In the genomic region with DNA sequence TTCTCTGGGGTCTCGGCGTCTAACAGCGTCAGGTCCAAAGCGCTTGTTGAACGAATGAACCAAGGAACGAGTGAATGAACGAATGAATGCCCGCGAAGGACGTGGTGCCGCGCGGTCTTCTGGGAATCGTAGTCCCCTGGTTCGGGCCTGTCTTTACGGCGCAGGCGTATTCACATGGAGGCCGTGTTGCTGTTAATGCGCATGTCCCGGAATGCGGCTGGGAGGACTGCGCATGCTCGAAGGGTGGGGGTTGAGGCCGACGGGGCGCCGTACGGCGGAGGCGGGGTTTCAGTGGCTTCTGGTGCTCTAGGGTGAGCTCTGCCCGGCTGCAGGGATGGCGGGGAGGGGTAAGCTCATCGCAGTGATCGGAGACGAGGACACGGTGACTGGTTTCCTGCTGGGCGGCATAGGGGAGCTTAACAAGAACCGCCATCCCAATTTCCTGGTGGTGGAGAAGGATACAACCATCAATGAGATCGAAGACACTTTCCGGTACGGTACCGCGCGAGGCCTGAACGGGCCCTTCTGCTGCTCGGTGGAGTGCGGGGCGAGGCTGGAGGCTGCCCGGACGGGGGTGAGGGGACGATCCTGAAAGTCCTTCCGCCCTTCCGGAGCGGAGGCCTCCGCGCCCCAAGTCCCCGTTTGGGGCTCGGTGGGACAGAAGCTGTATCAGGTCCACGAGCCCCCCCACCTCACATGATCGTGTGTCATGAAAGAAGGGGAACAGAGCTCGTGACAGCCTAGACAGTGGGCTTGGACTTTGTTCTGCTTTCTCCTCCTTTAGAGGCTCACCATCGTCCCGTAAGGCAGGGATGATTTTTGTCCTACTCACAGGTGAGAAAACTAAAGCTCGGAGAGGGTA, we compare ENCODE assay signal across 8 cellular contexts. TPM values are rescaled to one million over a fixed set of nuclear protein-coding genes. Genes with fewer than 3 reads are reported as not detected.
DNase-seq lines count a peak whose midpoint lies in the region; TF ChIP-seq lines count a peak whose summit lies in the region.

A gene with protein sequence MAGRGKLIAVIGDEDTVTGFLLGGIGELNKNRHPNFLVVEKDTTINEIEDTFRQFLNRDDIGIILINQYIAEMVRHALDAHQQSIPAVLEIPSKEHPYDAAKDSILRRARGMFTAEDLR (plus strand): TSS at position 286 of the 862 bp plus-strand sequence. CDS start 49 bp downstream, at position 335.

- H3K36me3 Mint-ChIP-seq in activated naive CD4-positive, alpha-beta T cell treated with anti-CD3 and anti-CD28 coated beads for 36 hours (ENCODE audit: low read depth) = peaks cover 3% of the 10 kb centered on the region

- no peak within 1 kb of the TSS for H4K8ac ChIP-seq in neuronal stem cell (ENCODE audit: low read depth, low read length)

- H3K4me1 Mint-ChIP-seq in activated naive CD4-positive, alpha-beta T cell treated with anti-CD3 and anti-CD28 coated beads for 36 hours (ENCODE audit: low read depth) = peaks cover 15% of the 10 kb centered on the region

- peak within 1 kb of the TSS; percentile 90 for H3K4me2 ChIP-seq in neuronal stem cell (ENCODE audit: insufficient read depth, low read length, poor library complexity, severe bottlenecking)

- intact Hi-C loops in activated naive CD4-positive, alpha-beta T cell treated with anti-CD3 and anti-CD28 coated beads for 36 hours (cut with micrococcal nuclease) = loop anchor here (1.0 to 2.0 kb wide), 10 partner anchors 7 to 456 kb away; a partner anchor contains a TSS

- peak within 1 kb of the TSS; percentile 84 for H3K27ac Mint-ChIP-seq in activated naive CD4-positive, alpha-beta T cell treated with anti-CD3 and anti-CD28 coated beads for 36 hours

- H3K4me3 ChIP-seq in neuronal stem cell (ENCODE audit: low read length in 2 of 2) = peak within 1 kb of the TSS; percentile 86 to 90

- H3K4me3 Mint-ChIP-seq in activated naive CD4-positive, alpha-beta T cell treated with anti-CD3 and anti-CD28 coated beads for 36 hours = peak within 1 kb of the TSS; percentile 91

- peaks cover 5 to 12% of the 10 kb centered on the region in 2 donors for H3K4me1 ChIP-seq in neuronal stem cell (ENCODE audit: control insufficient read depth in 2 of 2, insufficient read depth in 1 of 2, low read depth in 1 of 2, low read length in 2 of 2)

- peak within 1 kb of the TSS; percentile 53 for H3K18ac ChIP-seq in neuronal stem cell (ENCODE audit: low read length)

- H2BK5ac ChIP-seq in neuronal stem cell (ENCODE audit: low read length) = no peak within 1 kb of the TSS

- TF ChIP-seq CTCF in subcutaneous adipose tissue (IDR thresholded peaks at IDR 0.05; ENCODE audit: low read depth) = no peak

- peak within 1 kb of the TSS; percentile 11 for H2AK5ac ChIP-seq in neuronal stem cell (ENCODE audit: low read depth, low read length)

- H3K27me3 ChIP-seq in neuronal stem cell (ENCODE audit: control insufficient read depth in 3 of 3, insufficient read depth in 3 of 3, low read depth in 1 of 3, low read length in 3 of 3) = peaks cover 0 to 6% (median 0%) of the 10 kb centered on the region in 3 experiments

- CTCF ChIA-PET in HEK293T (lab: Yijun Ruan, JAX) = interaction anchor here (0.6 to 2.8 kb wide), 7 partner anchors 10 to 438 kb away, joined by 3 to 13 read pairs (median 5); no protein-coding TSS in a partner anchor
- CTCF ChIA-PET in activated naive CD4-positive, alpha-beta T cell treated with anti-CD3 and anti-CD28 coated beads for 36 hours (lab: Charles Lee) = interaction anchor here (0.6 to 4.0 kb wide), 15 partner anchors 8 to 229 kb away, joined by 3 to 25 read pairs (median 3); no protein-coding TSS in a partner anchor

- H3K14ac ChIP-seq in neuronal stem cell (ENCODE audit: low read length) = no peak within 1 kb of the TSS

- H3K9me3 Mint-ChIP-seq in activated naive CD4-positive, alpha-beta T cell treated with anti-CD3 and anti-CD28 coated beads for 36 hours = no peaks in the 10 kb centered on the region

- no peaks in the 10 kb centered on the region for H3K27me3 Mint-ChIP-seq in activated naive CD4-positive, alpha-beta T cell treated with anti-CD3 and anti-CD28 coated beads for 36 hours (ENCODE audit: low read depth)

- H2AFZ ChIP-seq in neuronal stem cell (ENCODE audit: low read length) = peak within 1 kb of the TSS; percentile 89

- no CpG with 5 or more reads among the region's 65 CpGs for WGBS in neuronal stem cell (ENCODE audit: extremely low coverage in 2 of 2, insufficient read length in 2 of 2, insufficient replicate concordance in 1 of 2), 2 donors

- POLR2A ChIA-PET in HEK293T (lab: Yijun Ruan, JAX) = interaction anchor here (0.6 to 3.1 kb wide), 18 partner anchors 10 to 258 kb away, joined by 3 to 32 read pairs (median 4); a partner anchor contains a TSS

- no peak within 1 kb of the TSS for H2BK120ac ChIP-seq in neuronal stem cell (ENCODE audit: low read depth, low read length)

- H3K36me3 ChIP-seq in neuronal stem cell (replicated peaks in 1 of 2; ENCODE audit: control insufficient read depth in 2 of 2, insufficient read depth in 2 of 2, low read length in 2 of 2) = peaks cover 15% of the 10 kb centered on the region in 2 donors

- H3K79me1 ChIP-seq in neuronal stem cell (ENCODE audit: low read depth, low read length) = no peaks in the 10 kb centered on the region

- H3K27ac ChIP-seq in neuronal stem cell (replicated peaks; ENCODE audit: low read length) = no peak within 1 kb of the TSS

- no peak within 1 kb of the TSS for H3K4ac ChIP-seq in neuronal stem cell (ENCODE audit: low read length)

- H3K23ac ChIP-seq in neuronal stem cell (ENCODE audit: low read depth, low read length, poor library complexity) = peak within 1 kb of the TSS; percentile 87

- H2BK15ac ChIP-seq in neuronal stem cell (ENCODE audit: low read length) = no peak within 1 kb of the TSS

- DNase-seq in GM03348 (ENCODE audit: low spot score) (peak; percentile 100), HEK293T (ENCODE audit: extremely low spot score) (peak; percentile 98), NAMALWA (ENCODE audit: low spot score) (peak; percentile 100), SK-N-DZ (ENCODE audit: low spot score) (peak; percentile 97), foreskin melanocyte (peak; percentile 96), neuronal stem cell (ENCODE audit: low spot score) (peak; percentile 99)
- peak; percentile 99 for DNase-seq in activated naive CD4-positive, alpha-beta T cell treated with anti-CD3 and anti-CD28 coated beads for 36 hours

- H2BK12ac ChIP-seq in neuronal stem cell (ENCODE audit: low read length) = no peak within 1 kb of the TSS

- H3K9me3 ChIP-seq in neuronal stem cell (replicated peaks in 1 of 2; ENCODE audit: control insufficient read depth in 2 of 2, insufficient read depth in 1 of 2, low read depth in 1 of 2, low read length in 2 of 2) = no peaks in the 10 kb centered on the region

- H3K9ac ChIP-seq in neuronal stem cell (ENCODE audit: low read depth, low read length, poor library complexity) = peak within 1 kb of the TSS; percentile 97

- no peak within 1 kb of the TSS for H4K91ac ChIP-seq in neuronal stem cell (ENCODE audit: low read depth, low read length, poor library complexity)

TF ChIP-seq in HEK293T, 16 proteins besides CTCF, POLR2A, EP300 and RAD21:
- TF ChIP-seq, protein P1, sequence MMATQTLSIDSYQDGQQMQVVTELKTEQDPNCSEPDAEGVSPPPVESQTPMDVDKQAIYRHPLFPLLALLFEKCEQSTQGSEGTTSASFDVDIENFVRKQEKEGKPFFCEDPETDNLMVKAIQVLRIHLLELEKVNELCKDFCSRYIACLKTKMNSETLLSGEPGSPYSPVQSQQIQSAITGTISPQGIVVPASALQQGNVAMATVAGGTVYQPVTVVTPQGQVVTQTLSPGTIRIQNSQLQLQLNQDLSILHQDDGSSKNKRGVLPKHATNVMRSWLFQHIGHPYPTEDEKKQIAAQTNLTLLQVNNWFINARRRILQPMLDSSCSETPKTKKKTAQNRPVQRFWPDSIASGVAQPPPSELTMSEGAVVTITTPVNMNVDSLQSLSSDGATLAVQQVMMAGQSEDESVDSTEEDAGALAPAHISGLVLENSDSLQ (IDR thresholded peaks at IDR 0.05) = no peak
- TF ChIP-seq L3MBTL2 (conservative IDR thresholded peaks at IDR 0.05) (0 out of 2 replicates have a peak, but pooled peaks have one; percentile 19), FOXA1 (IDR thresholded peaks at IDR 0.05) (no peak), SP1 (IDR thresholded peaks at IDR 0.05) (no peak), FOXM1 (IDR thresholded peaks at IDR 0.05; ENCODE audit: borderline replicate concordance) (no peak), SUZ12 (IDR thresholded peaks at IDR 0.05) (no peak), HDGF (IDR thresholded peaks at IDR 0.05; ENCODE audit: borderline replicate concordance) (no peak), LEF1 (IDR thresholded peaks at IDR 0.05; ENCODE audit: borderline replicate concordance) (no peak)

RNA-seq across cellular contexts. Expression of the gene that starts here (rescaled TPM):
- 217 and 371 TPM in 2 replicates for polyA plus RNA-seq in SK-N-DZ (2014; cell fraction: cytosol; rRNA removed)
- polyA plus RNA-seq in SK-N-DZ (2014; cell fraction: nucleus; rRNA removed) = 110 and 137 TPM in 2 replicates
- 100 to 1,000 TPM; 129 to 142 TPM for total RNA-seq in activated naive CD4-positive, alpha-beta T cell treated with anti-CD3 and anti-CD28 coated beads for 36 hours
- polyA plus RNA-seq in neuronal stem cell (2013, experiment 1 of 2) = 216 TPM
- polyA plus RNA-seq in neuronal stem cell (2013, experiment 2 of 2) = 208 TPM
- total RNA-seq in subcutaneous adipose tissue = 100 to 1,000 TPM in 3 of 4 donors, 10 to 100 TPM in 1; 72.3 to 240 (median 123) TPM
